Comparison of ENCODE assay signal across 9 cellular contexts in the genomic region with DNA sequence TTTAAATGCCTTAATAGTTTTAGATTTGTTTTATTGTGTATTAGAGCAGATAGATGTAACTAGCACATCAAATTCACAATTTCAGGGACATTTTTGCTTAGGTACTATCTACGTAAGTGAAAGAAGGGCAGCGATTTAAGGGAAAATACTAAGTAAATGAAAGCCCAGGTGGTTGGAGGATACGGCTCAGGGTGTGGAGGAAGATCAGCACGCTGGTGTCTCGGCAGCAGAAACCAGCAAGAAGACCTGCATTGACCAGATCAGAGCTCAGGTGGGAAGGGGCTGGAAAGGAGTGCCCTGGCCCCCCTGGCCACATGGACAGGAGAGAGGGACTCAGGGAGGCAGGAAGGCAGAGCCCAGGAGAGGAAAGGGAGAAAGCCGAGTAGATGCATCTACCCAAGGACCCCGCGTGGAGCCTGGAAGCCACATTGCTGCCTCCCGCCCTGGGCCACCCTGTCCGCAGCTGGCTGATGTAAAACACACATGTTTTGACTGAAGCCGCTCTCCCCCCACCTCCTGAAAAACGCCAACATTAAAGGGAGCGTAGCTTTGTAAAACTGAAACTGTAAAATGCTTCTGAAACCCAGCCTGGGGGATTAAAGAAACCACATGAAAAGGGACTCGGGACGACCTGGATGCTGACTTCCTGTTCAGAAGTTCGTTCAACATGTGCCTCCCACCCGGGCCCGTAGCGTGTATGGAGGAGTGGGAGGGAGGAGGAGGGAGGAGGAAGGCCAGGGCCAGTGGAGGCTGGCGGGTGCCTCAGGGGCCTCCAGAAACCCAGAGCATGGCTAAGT.
DNase-seq lines count a peak whose midpoint lies in the region; ATAC-seq and TF ChIP-seq lines count a peak whose summit lies in the region.
"Had no signal": no experiment of that assay in that cellular context is flagged by ENCODE, and none has a peak within 500 bp of the region (broad histone marks: within the 10 kb centered on the region; RNA-seq: fewer than 3 reads in every experiment).

No MANE protein-coding gene starts in this region.

- TF ChIP-seq CTCF in natural killer cell (IDR thresholded peaks at IDR 0.05): no peak
- TF ChIP-seq CTCF in progenitor cell of endocrine pancreas (IDR thresholded peaks at IDR 0.05; ENCODE audit: unreplicated experiment): no peak

- peaks cover 14 to 16% of the 10 kb centered on the region in 2 donors for H3K27me3 Mint-ChIP-seq in natural killer cell treated with Interleukin-12 subunit alpha and Interleukin-12 subunit beta and Interleukin-15 and Interleukin-18, amount 100 ng/mL, for 72 hours
- peaks cover 13 to 25% of the 10 kb centered on the region in 2 donors for H3K27me3 Mint-ChIP-seq in natural killer cell (ENCODE audit: low read depth in 2 of 2)
- H3K27me3 Mint-ChIP-seq in progenitor cell of endocrine pancreas: peaks cover 47% of the 10 kb centered on the region

- H3K36me3 Mint-ChIP-seq in natural killer cell treated with Interleukin-12 subunit alpha and Interleukin-12 subunit beta and Interleukin-15 and Interleukin-18, amount 100 ng/mL, for 72 hours: no peaks in the 10 kb centered on the region
- H3K36me3 Mint-ChIP-seq in natural killer cell (no peaks in the 10 kb centered on the region), progenitor cell of endocrine pancreas (ENCODE audit: insufficient read depth) (no peaks in the 10 kb centered on the region)

- DNase-seq in natural killer cell treated with Interleukin-12 subunit alpha and Interleukin-12 subunit beta and Interleukin-15 and Interleukin-18, amount 100 ng/mL, for 72 hours (ENCODE audit: low spot score): no peak
- no peak for DNase-seq in natural killer cell
- DNase-seq in RPMI8226: peak; percentile 90
- DNase-seq in epidermal melanocyte (ENCODE audit: insufficient read length, low spot score): peak; percentile 38
- no peak for DNase-seq in NOMO-1 treated with DMSO at 0.1 percent for 48 hours (lab: John Stamatoyannopoulos, UW; ENCODE audit: unreplicated experiment)
- DNase-seq in progenitor cell of endocrine pancreas (ENCODE audit: low spot score, unreplicated experiment): no peak
- no peak for DNase-seq in HuH-7 (ENCODE audit: low spot score)
- DNase-seq in left colon: no peak
- DNase-seq: hypothalamus had no signal

- intact Hi-C loops in natural killer cell (cut with micrococcal nuclease): no loop called here
- intact Hi-C loops in left colon (cut with DNase I, micrococcal nuclease): no loop called here

- peak; percentile 56 to 74 for ATAC-seq in natural killer cell treated with Interleukin-12 subunit alpha and Interleukin-12 subunit beta and Interleukin-15 and Interleukin-18, amount 100 ng/mL, for 72 hours
- ATAC-seq in natural killer cell: no peak
- no peak for ATAC-seq in left colon

- H3K4me1 Mint-ChIP-seq in natural killer cell treated with Interleukin-12 subunit alpha and Interleukin-12 subunit beta and Interleukin-15 and Interleukin-18, amount 100 ng/mL, for 72 hours (ENCODE audit: low read depth in 2 of 2): peaks cover 0 to 20% of the 10 kb centered on the region in 2 donors
- H3K4me1 Mint-ChIP-seq in natural killer cell (peaks cover 6 to 25% of the 10 kb centered on the region in 2 donors), progenitor cell of endocrine pancreas (ENCODE audit: low read depth) (peaks cover 6% of the 10 kb centered on the region)

- H3K27ac Mint-ChIP-seq in natural killer cell treated with Interleukin-12 subunit alpha and Interleukin-12 subunit beta and Interleukin-15 and Interleukin-18, amount 100 ng/mL, for 72 hours: peak overlapping the region; percentile 1 to 19
- H3K27ac Mint-ChIP-seq in natural killer cell (peak overlapping the region in 1 of 2 donors; percentile 39), progenitor cell of endocrine pancreas (no peak overlapping the region)

- H3K9me3 Mint-ChIP-seq in natural killer cell treated with Interleukin-12 subunit alpha and Interleukin-12 subunit beta and Interleukin-15 and Interleukin-18, amount 100 ng/mL, for 72 hours: no peaks in the 10 kb centered on the region
- H3K9me3 Mint-ChIP-seq in natural killer cell: no peaks in the 10 kb centered on the region
- no peaks in the 10 kb centered on the region for H3K9me3 Mint-ChIP-seq in progenitor cell of endocrine pancreas (ENCODE audit: low read depth)

- peak overlapping the region; percentile 26 for H3K4me3 Mint-ChIP-seq in natural killer cell treated with Interleukin-12 subunit alpha and Interleukin-12 subunit beta and Interleukin-15 and Interleukin-18, amount 100 ng/mL, for 72 hours
- H3K4me3 Mint-ChIP-seq in natural killer cell (no peak overlapping the region), progenitor cell of endocrine pancreas (ENCODE audit: low read depth) (no peak overlapping the region)

Comparison
In these comparisons a context has a peak if more than half of its experiments do, and no peak if none do; other contexts are left out.
1. ATAC-seq: peak in natural killer cell treated with Interleukin-12 subunit alpha and Interleukin-12 subunit beta and Interleukin-15 and Interleukin-18, amount 100 ng/mL, for 72 hours (2 of 2); none in natural killer cell (0 of 3) and left colon (single experiment).
2. DNase-seq: peak in RPMI8226 (single experiment) and epidermal melanocyte (single experiment); none in natural killer cell treated with Interleukin-12 subunit alpha and Interleukin-12 subunit beta and Interleukin-15 and Interleukin-18, amount 100 ng/mL, for 72 hours (single experiment), natural killer cell (single experiment), NOMO-1 treated with DMSO at 0.1 percent for 48 hours (single experiment), progenitor cell of endocrine pancreas (single experiment), HuH-7 (single experiment) and left colon (0 of 2).